Comparison of ENCODE assay signal across 1 cellular context in the genomic region with DNA sequence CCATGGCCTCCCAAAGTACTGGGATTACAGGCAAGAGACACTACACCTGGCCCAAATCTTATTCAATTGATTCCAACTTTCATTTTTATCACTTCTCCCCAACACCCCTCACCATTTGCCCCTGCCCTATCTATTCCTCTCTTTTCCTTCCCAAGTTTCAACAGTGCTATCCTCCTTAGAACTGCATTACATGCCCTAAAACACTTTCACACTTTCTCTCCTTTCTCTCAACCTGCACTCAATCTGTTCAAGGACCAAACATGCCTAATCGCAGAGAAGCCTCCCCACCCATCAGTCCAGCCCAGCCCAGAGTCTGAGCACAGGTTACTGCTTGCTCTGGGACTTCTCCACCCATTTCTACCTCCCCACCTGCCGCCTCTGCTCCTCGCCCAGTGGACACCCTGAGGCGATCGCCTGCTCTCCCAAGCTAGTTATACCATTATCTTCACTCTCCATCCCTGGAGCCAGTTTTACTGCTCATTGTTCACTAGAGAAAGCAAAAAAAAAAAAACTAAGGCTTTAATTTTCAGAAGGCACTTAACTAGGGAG.
A peak's percentile ranks its signal among the peaks of the same experiment; 100 is the strongest.
TF ChIP-seq lines count a peak whose summit lies in the region.

No MANE protein-coding gene starts in this region.

TF ChIP-seq in HEK293, 187 proteins besides CTCF, POLR2A, EP300 and RAD21 (continued from another document):
- TF ChIP-seq PRDM1 (tag by site-specific recombination; IDR thresholded peaks at IDR 0.05), result peak; percentile 90
